25 cellular contexts compared by ENCODE assay signal in the genomic region with DNA sequence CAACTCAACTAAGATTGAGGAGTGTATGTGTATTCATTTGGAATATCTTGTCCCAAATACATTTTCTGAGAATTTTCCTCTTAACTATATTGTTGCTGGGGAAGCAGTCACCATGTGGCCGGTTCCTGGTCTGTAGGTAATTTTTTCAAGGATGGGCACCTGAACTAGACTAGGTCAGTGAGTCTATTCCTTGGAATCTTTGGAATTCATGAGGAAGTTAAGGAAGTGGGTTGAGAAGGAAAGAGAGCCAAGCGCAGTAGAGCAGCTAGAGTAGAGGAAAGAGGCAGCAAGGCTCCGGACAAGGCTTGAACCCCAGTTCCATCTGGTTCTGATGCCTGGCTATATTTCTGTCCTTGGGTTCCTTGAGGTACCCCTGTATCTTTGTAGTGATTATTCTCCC.
"Had no signal": no experiment of that assay in that cellular context is flagged by ENCODE, and none has a peak within 500 bp of the region (broad histone marks: within the 10 kb centered on the region; RNA-seq: fewer than 3 reads in every experiment).

No MANE protein-coding gene starts in this region.

- H3K4me1 Mint-ChIP-seq: activated B cell treated with CpG ODN at 0.5 μM for 24 hours; activated naive CD8-positive, alpha-beta T cell treated with anti-CD3 and anti-CD28 coated beads, Interleukin-2, amount 10 ng/mL, durations not matched to agents 7 days and 5 days; immature natural killer cell had no signal

- H3K79me2 ChIP-seq: hepatocyte had no signal

- H3K4me3 Mint-ChIP-seq: activated B cell treated with CpG ODN at 0.5 μM for 24 hours; activated naive CD8-positive, alpha-beta T cell treated with anti-CD3 and anti-CD28 coated beads, Interleukin-2, amount 10 ng/mL, durations not matched to agents 7 days and 5 days; activated T-cell treated with anti-CD3 and anti-CD28 coated beads, Interleukin-2, amount 50 U/mL, for 4 hours; endodermal cell; immature natural killer cell; stimulated activated naive B cell treated with anti-CD40 and anti-IgM and Interleukin-4, amounts not matched to agents 10 μg/mL and 1 μg/mL and 100 μg/mL, for 72 hours had no signal

- H3K36me3 ChIP-seq: cardiac muscle cell, transverse colon, vagina had no signal

- H3K27me3 Mint-ChIP-seq: activated B cell treated with CpG ODN at 0.5 μM for 24 hours had no signal

- DNase-seq: activated B cell treated with CpG ODN at 0.5 μM for 24 hours; activated CD4-positive, alpha-beta T cell treated with anti-CD3 and anti-CD28 coated beads for 4 hours; activated CD4-positive, alpha-beta T cell treated with anti-CD3 and anti-CD28 coated beads, Interleukin-2, amount 50 U/mL, for 48 hours; activated CD8-positive, alpha-beta memory T cell treated with anti-CD3 and anti-CD28 coated beads, Interleukin-2, amount 50 U/mL, for 48 hours; activated naive CD4-positive, alpha-beta T cell treated with Interleukin-2 at 50 U/mL for 16 hours; activated naive CD8-positive, alpha-beta T cell treated with anti-CD3 and anti-CD28 coated beads, Interleukin-2, amount 10 ng/mL, durations not matched to agents 7 days and 5 days; activated T-cell treated with anti-CD3 and anti-CD28 coated beads, Interleukin-2, amount 50 U/mL, for 4 hours; amniotic stem cell; cortex of kidney; endodermal cell; immature natural killer cell; mesenchymal stem cell; mucosa of descending colon; nucleus accumbens; small intestine; stimulated activated naive B cell treated with anti-CD40 and anti-IgM and Interleukin-4, amounts not matched to agents 10 μg/mL and 1 μg/mL and 100 μg/mL, for 72 hours; T-helper 1 cell; T-helper 9 cell; transverse colon had no signal

- H2AFZ ChIP-seq: hepatocyte had no signal

- ATAC-seq: activated T-cell treated with anti-CD3 and anti-CD28 coated beads, Interleukin-2, amount 50 U/mL, for 4 hours; mucosa of descending colon; sciatic nerve; stimulated activated naive B cell treated with anti-CD40 and anti-IgM and Interleukin-4, amounts not matched to agents 10 μg/mL and 1 μg/mL and 100 μg/mL, for 72 hours had no signal

- H3K9me3 ChIP-seq: mucosa of descending colon, transverse colon, vagina had no signal

- H3K27me3 ChIP-seq: cardiac muscle cell, hepatocyte, transverse colon, vagina had no signal

- H3K36me3 Mint-ChIP-seq: immature natural killer cell; stimulated activated naive B cell treated with anti-CD40 and anti-IgM and Interleukin-4, amounts not matched to agents 10 μg/mL and 1 μg/mL and 100 μg/mL, for 72 hours had no signal

- H3K27ac Mint-ChIP-seq: activated B cell treated with CpG ODN at 0.5 μM for 24 hours; activated naive CD8-positive, alpha-beta T cell treated with anti-CD3 and anti-CD28 coated beads, Interleukin-2, amount 10 ng/mL, durations not matched to agents 7 days and 5 days; activated T-helper 2 cell treated with anti-CD3 and anti-CD28 coated beads, Interferon-gamma antibody, Interleukin-2, Interleukin-4, amounts not matched to agents 10 μg/mL and 5 μg/mL and 100 μg/mL, durations not matched to agents 14 hours and 24 hours and 36 hours; endodermal cell; immature natural killer cell; stimulated activated naive B cell treated with anti-CD40 and anti-IgM and Interleukin-4, amounts not matched to agents 10 μg/mL and 1 μg/mL and 100 μg/mL, for 72 hours had no signal

- H3K27ac ChIP-seq: cardiac muscle cell, epithelial cell of prostate, hepatocyte, transverse colon, vagina had no signal

- H3K4me1 ChIP-seq: transverse colon, vagina had no signal

- FAIRE-seq: small intestine had no signal

- H3K4me3 ChIP-seq: cardiac muscle cell, hepatocyte, mucosa of descending colon, transverse colon, vagina had no signal

- H3K4me2 ChIP-seq: hepatocyte had no signal

- H3K9me3 Mint-ChIP-seq: activated B cell treated with CpG ODN at 0.5 μM for 24 hours, endodermal cell had no signal
